ENCODE assay signal across 24 cellular contexts in the genomic region with DNA sequence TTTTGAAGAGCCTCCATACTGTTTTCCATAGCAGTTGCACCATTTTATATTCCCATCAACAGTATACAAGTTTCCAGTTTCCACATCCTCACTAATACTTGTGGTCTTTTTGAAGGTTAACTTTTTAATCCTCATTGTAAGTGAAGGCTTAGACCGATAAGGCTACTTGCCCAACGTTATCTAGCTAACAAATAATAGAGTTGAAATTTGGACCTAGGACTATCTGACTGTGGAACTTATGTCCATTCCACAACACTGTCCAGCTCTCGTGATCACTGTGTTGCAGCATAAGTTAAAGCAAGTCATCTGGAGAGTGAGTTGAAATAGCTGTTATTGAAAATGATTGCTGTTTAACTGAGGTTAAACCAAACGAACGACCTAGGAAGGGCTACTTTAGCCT.
"Had no signal": no experiment of that assay in that cellular context is flagged by ENCODE, and none has a peak within 500 bp of the region (broad histone marks: within the 10 kb centered on the region; RNA-seq: fewer than 3 reads in every experiment).

No MANE protein-coding gene starts in this region.

- H3K4me3 Mint-ChIP-seq: dendritic cell treated with granulocyte-macrophage colony-stimulating factor and Interleukin-4, amounts not matched to agents 40 ng/mL and 50 ng/mL, for 4 days; effector memory CD8-positive, alpha-beta T cell; endodermal cell; mesothelial cell of epicardium; naive B cell had no signal

- ATAC-seq: effector memory CD8-positive, alpha-beta T cell; esophagus mucosa; gastrocnemius medialis; heart right ventricle; left cardiac atrium; lower lobe of right lung; mucosa of descending colon had no signal

- H3K27me3 Mint-ChIP-seq: effector memory CD8-positive, alpha-beta T cell had no signal

- H3K36me3 ChIP-seq: colonic mucosa, esophagus squamous epithelium, gastrocnemius medialis, heart right ventricle, left ventricle myocardium inferior, lower lobe of right lung had no signal

- H3K36me3 Mint-ChIP-seq: mesothelial cell of epicardium, naive B cell had no signal

- H3K4me3 ChIP-seq: colonic mucosa, esophagus squamous epithelium, gastrocnemius medialis, heart right ventricle, left ventricle myocardium inferior, lower lobe of right lung, mucosa of descending colon had no signal

- H3K9me3 ChIP-seq: colonic mucosa, esophagus squamous epithelium, gastrocnemius medialis, heart right ventricle, left ventricle myocardium inferior, lower lobe of right lung, mucosa of descending colon had no signal

- H3K4me1 Mint-ChIP-seq: endodermal cell had no signal

- DNase-seq: colonic mucosa; cortex of kidney; effector CD8-positive, alpha-beta T cell; effector memory CD8-positive, alpha-beta T cell; endodermal cell; erythroblast; esophagus squamous epithelium; foreskin fibroblast; foreskin melanocyte; gastrocnemius medialis; glutamatergic neuron; head of caudate nucleus; heart right ventricle; hippocampal formation; left cardiac atrium; left ventricle myocardium inferior; lower lobe of right lung; mesenchymal stem cell; mucosa of descending colon; naive B cell had no signal

- H3K27me3 ChIP-seq: colonic mucosa, esophagus squamous epithelium, heart right ventricle had no signal

- H3K27ac Mint-ChIP-seq: dendritic cell treated with granulocyte-macrophage colony-stimulating factor and Interleukin-4, amounts not matched to agents 40 ng/mL and 50 ng/mL, for 4 days; effector memory CD8-positive, alpha-beta T cell; endodermal cell; mesothelial cell of epicardium had no signal

- H3K27ac ChIP-seq: colonic mucosa, epithelial cell of prostate, esophagus squamous epithelium, gastrocnemius medialis, heart right ventricle, left ventricle myocardium inferior, lower lobe of right lung had no signal

- H3K9me3 Mint-ChIP-seq: dendritic cell treated with granulocyte-macrophage colony-stimulating factor and Interleukin-4, amounts not matched to agents 40 ng/mL and 50 ng/mL, for 4 days; effector memory CD8-positive, alpha-beta T cell; endodermal cell; mesothelial cell of epicardium; naive B cell had no signal

- H3K4me1 ChIP-seq: colonic mucosa, esophagus squamous epithelium, gastrocnemius medialis, lower lobe of right lung had no signal
